Comparison of ENCODE assay signal across 1 cellular context in the genomic region with DNA sequence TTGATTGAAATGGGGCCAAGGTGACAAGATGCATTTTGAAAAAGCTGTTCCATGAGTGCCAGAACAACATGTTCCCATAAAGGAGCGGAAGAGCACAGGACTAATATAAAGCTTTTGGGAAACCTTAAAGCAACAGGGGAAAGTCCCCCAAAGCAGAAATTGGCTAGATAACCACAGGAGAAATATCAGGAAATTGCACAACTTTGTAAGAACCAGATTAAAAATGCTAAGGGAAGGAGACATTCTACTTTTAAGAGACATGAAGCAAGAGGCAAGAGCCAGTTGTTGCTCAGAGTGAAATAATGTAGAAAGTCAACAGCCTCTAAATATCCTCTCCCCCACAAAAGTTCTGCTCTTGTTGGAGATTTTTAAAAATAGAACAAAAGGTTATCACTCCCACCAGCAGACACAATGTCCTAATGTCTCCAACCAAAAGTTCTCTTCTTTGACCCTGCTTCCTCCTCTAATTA.
TF ChIP-seq lines count a peak whose summit lies in the region.

No MANE protein-coding gene starts in this region.

TF ChIP-seq in SK-N-SH treated with all-trans-retinoic acid at 6 μM for 48 hours, 23 proteins besides CTCF, POLR2A, EP300 and RAD21 (continued from another document):
- TF ChIP-seq, protein P1, sequence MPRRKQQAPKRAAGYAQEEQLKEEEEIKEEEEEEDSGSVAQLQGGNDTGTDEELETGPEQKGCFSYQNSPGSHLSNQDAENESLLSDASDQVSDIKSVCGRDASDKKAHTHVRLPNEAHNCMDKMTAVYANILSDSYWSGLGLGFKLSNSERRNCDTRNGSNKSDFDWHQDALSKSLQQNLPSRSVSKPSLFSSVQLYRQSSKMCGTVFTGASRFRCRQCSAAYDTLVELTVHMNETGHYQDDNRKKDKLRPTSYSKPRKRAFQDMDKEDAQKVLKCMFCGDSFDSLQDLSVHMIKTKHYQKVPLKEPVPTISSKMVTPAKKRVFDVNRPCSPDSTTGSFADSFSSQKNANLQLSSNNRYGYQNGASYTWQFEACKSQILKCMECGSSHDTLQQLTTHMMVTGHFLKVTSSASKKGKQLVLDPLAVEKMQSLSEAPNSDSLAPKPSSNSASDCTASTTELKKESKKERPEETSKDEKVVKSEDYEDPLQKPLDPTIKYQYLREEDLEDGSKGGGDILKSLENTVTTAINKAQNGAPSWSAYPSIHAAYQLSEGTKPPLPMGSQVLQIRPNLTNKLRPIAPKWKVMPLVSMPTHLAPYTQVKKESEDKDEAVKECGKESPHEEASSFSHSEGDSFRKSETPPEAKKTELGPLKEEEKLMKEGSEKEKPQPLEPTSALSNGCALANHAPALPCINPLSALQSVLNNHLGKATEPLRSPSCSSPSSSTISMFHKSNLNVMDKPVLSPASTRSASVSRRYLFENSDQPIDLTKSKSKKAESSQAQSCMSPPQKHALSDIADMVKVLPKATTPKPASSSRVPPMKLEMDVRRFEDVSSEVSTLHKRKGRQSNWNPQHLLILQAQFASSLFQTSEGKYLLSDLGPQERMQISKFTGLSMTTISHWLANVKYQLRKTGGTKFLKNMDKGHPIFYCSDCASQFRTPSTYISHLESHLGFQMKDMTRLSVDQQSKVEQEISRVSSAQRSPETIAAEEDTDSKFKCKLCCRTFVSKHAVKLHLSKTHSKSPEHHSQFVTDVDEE (CRISPR knock-in tag; IDR thresholded peaks at IDR 0.05) = no peak
- no peak for TF ChIP-seq OSR1 (CRISPR knock-in tag; IDR thresholded peaks at IDR 0.05)
